In genomic region chr4:88811904-88812303, GRCh38 we compare ENCODE assay signal across 27 cellular contexts.
"Had no signal": no experiment of that assay in that cellular context is flagged by ENCODE, and none has a peak within 500 bp of the region (broad histone marks: within the 10 kb centered on the region; RNA-seq: fewer than 3 reads in every experiment).

No MANE protein-coding gene starts in this region.

- H3K27me3 ChIP-seq: left lung, neural progenitor cell, neutrophil, right atrium auricular region, sigmoid colon, spleen, transverse colon, upper lobe of right lung, uterus had no signal

- H3K36me3 ChIP-seq: left lung, lower lobe of right lung, neural progenitor cell, neutrophil, right atrium auricular region, sigmoid colon, spleen, transverse colon, upper lobe of right lung, uterus had no signal

- H3K9me3 ChIP-seq: left lung, lower lobe of right lung, neutrophil, right atrium auricular region, sigmoid colon, spleen, transverse colon, upper lobe of right lung, uterus had no signal

- H3K9ac ChIP-seq: neural progenitor cell had no signal

- FAIRE-seq: islet of Langerhans, kidney, small intestine had no signal

- H3K4me3 ChIP-seq: left lung, lower lobe of right lung, neural progenitor cell, right atrium auricular region, sigmoid colon, spleen, transverse colon, upper lobe of right lung, uterus had no signal

- H3K27ac ChIP-seq: lower lobe of right lung, neural progenitor cell, neutrophil, right atrium auricular region, sigmoid colon, spleen, transverse colon, upper lobe of right lung, uterus had no signal

- DNase-seq: head of caudate nucleus; hypothalamus; immature natural killer cell; kidney; left colon; left lung; lower lobe of right lung; mammary epithelial cell; mesenchymal stem cell; naive B cell; natural killer cell; nephron progenitor cell; occipital lobe; sigmoid colon; small intestine; spleen; stimulated activated CD4-positive, alpha-beta T cell treated with anti-CD3 and anti-CD28 coated beads, Interleukin-4, amount 100 ng/mL, for 24 hours; stimulated activated naive CD4-positive, alpha-beta T cell; substantia nigra; transverse colon; upper lobe of right lung; uterus had no signal

- H3K4me2 ChIP-seq: neural progenitor cell had no signal

- H2AFZ ChIP-seq: neural progenitor cell had no signal

- ATAC-seq: left colon; natural killer cell; stimulated activated effector memory CD8-positive, alpha-beta T cell treated with anti-CD3 and anti-CD28 coated beads, Interleukin-12 subunit alpha, Interleukin-12 subunit beta, amount 100 ng/mL, for 72 hours had no signal

- H3K4me1 ChIP-seq: neural progenitor cell, uterus had no signal
